18 cellular contexts compared by ENCODE assay signal in genomic region chr1:83006271-83006670, GRCh38.
DNase-seq lines count a peak whose midpoint lies in the region; ATAC-seq and TF ChIP-seq lines count a peak whose summit lies in the region.
"Had no signal": no experiment of that assay in that cellular context is flagged by ENCODE, and none has a peak within 500 bp of the region (broad histone marks: within the 10 kb centered on the region; RNA-seq: fewer than 3 reads in every experiment).

No MANE protein-coding gene starts in this region.

- DNase-seq in NCI-H345 treated with DMSO at 0.1 percent for 48 hours (lab: John Stamatoyannopoulos, UW; ENCODE audit: unreplicated experiment) (peak; percentile 20), NCI-H345 (lab: John Stamatoyannopoulos, UW) (no peak), SK-MEL-5 (ENCODE audit: low read depth, low spot score) (peak; percentile 83), neural crest cell (ENCODE audit: low read depth, low spot score) (no peak), HT-29 (ENCODE audit: low spot score) (no peak), erythroblast (lab: John Stamatoyannopoulos, UW) (no peak)
- DNase-seq: AML-193; CD8-positive, alpha-beta T cell; COR-L47; DMS 273 treated with DMSO at 0.1 percent for 48 hours; DMS53; DND-41; EL; HCEC 1CT had no signal

- H3K9me3 Mint-ChIP-seq in neural crest cell = peaks cover 11% of the 10 kb centered on the region
- H3K9me3 Mint-ChIP-seq: CD8-positive, alpha-beta T cell had no signal

- H3K27ac Mint-ChIP-seq in neural crest cell (ENCODE audit: unreplicated experiment) = peak overlapping the region; percentile 48
- H3K27ac Mint-ChIP-seq: CD8-positive, alpha-beta T cell; GM23338 had no signal

- no peaks in the 10 kb centered on the region for H3K27me3 Mint-ChIP-seq in neural crest cell (ENCODE audit: low read depth)

- TF ChIP-seq CTCF in neural crest cell (conservative IDR thresholded peaks at IDR 0.05) = no peak

- TF ChIP-seq POLR2A in erythroblast (IDR thresholded peaks at IDR 0.05; ENCODE audit: low read length) = no peak

- H3K36me3 Mint-ChIP-seq in neural crest cell (ENCODE audit: low read depth) = peaks cover 8% of the 10 kb centered on the region
- H3K36me3 Mint-ChIP-seq: CD8-positive, alpha-beta T cell had no signal

- in situ Hi-C loops in SK-MEL-5 (cut with HindIII; ENCODE audit: low pct_unique_long_range_greater_than_20kb, low sequenced_read_pairs) = no loop called here

- no peak for ATAC-seq in GM18867 (IDR thresholded peaks at IDR 0.05; ENCODE audit: unreplicated experiment)
- ATAC-seq: A549; CD8-positive, alpha-beta T cell; GM12878; GM23338 had no signal

- peaks cover 18% of the 10 kb centered on the region for H3K4me1 Mint-ChIP-seq in neural crest cell

- no peak overlapping the region for H3K4me3 Mint-ChIP-seq in neural crest cell
- H3K4me3 Mint-ChIP-seq: CD8-positive, alpha-beta T cell; GM23338 had no signal

Comparison
In these comparisons a context has a peak if more than half of its experiments do, and no peak if none do; other contexts are left out.
1. DNase-seq: peak in NCI-H345 treated with DMSO at 0.1 percent for 48 hours (single experiment) and SK-MEL-5 (single experiment); none in NCI-H345 (single experiment), neural crest cell (single experiment), HT-29 (single experiment) and erythroblast (0 of 2).